In the genomic region with DNA sequence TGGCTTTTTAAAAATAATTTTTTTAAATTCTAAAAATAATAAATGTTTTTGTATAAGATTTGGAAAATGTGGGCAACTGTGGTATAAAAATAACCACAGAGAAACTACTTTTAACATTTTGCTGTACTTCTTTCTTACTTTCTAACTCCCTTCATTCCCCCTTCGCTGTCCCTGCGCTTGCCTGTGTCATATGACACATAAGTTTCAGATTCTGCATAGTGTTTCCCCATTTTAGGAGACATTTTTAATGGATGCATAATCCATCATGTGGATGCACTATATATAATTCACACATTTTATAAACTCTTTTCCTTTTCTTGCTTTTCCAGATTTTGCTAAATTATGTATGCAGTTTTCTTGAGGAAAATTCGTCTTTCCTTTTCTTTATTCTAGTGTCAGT, we compare ENCODE assay signal across 14 cellular contexts. TPM values are rescaled to one million over a fixed set of nuclear protein-coding genes. Genes with fewer than 3 reads are reported as not detected.
DNase-seq lines count a peak whose midpoint lies in the region; ATAC-seq and TF ChIP-seq lines count a peak whose summit lies in the region.
"Had no signal": no experiment of that assay in that cellular context is flagged by ENCODE, and none has a peak within 500 bp of the region (broad histone marks: within the 10 kb centered on the region; RNA-seq: fewer than 3 reads in every experiment).

No MANE protein-coding gene starts in this region.

- H3K9me3 ChIP-seq in esophagus muscularis mucosa, result no peaks in the 10 kb centered on the region

- no peak for TF ChIP-seq POLR2A in esophagus muscularis mucosa (IDR thresholded peaks at IDR 0.05; ENCODE audit: low read depth)

- ATAC-seq in GM19395 (IDR thresholded peaks at IDR 0.05; ENCODE audit: unreplicated experiment) (peak; percentile 63), HG02973 (IDR thresholded peaks at IDR 0.05; ENCODE audit: unreplicated experiment) (peak; percentile 49)

- no peak overlapping the region for H3K4me3 ChIP-seq in ACC112 (ENCODE audit: low read depth, low read length)
- no peak overlapping the region for H3K4me3 ChIP-seq in esophagus muscularis mucosa

- intact Hi-C loops in esophagus muscularis mucosa (cut with DNase I), result no loop called here

- WGBS in esophagus muscularis mucosa, result 79% methylated on average over 3 of the region's 3 CpGs

- peaks cover 3% of the 10 kb centered on the region for H3K79me2 ChIP-seq in ACC112 (ENCODE audit: control insufficient read depth, insufficient read depth, low read length, unreplicated experiment)

- no peak for TF ChIP-seq CTCF in esophagus muscularis mucosa (IDR thresholded peaks at IDR 0.05)

- TF ChIP-seq EP300 in esophagus muscularis mucosa (IDR thresholded peaks at IDR 0.05), result no peak

- peak; percentile 16 for DNase-seq in NOMO-1 treated with dmso at 0.1 percent for 144 hours (lab: John Stamatoyannopoulos, UW; ENCODE audit: unreplicated experiment)
- DNase-seq in NCI-H345 treated with DMSO at 0.1 percent for 48 hours (lab: John Stamatoyannopoulos, UW; ENCODE audit: unreplicated experiment), result no peak
- no peak for DNase-seq in NCI-H2171 treated with DMSO at 0.1 percent for 48 hours (lab: John Stamatoyannopoulos, UW)
- no peak for DNase-seq in esophagus muscularis mucosa (ENCODE audit: extremely low spot score)
- DNase-seq in GM19240 (ENCODE audit: insufficient read length, low spot score), result no peak
- DNase-seq: activated CD4-positive, alpha-beta memory T cell treated with anti-CD3 and anti-CD28 coated beads for 36 hours; amniotic stem cell; immature natural killer cell; NCI-H1436; occipital lobe had no signal

- H3K4me1 ChIP-seq in ACC112 (ENCODE audit: control insufficient read depth, insufficient read depth, low read length, unreplicated experiment) (peaks cover 6% of the 10 kb centered on the region), esophagus muscularis mucosa (peaks cover 0 to 13% (median 3%) of the 10 kb centered on the region in 4 donors)

- no peak overlapping the region for H3K27ac ChIP-seq in ACC112 (ENCODE audit: low read depth, low read length)
- no peak overlapping the region for H3K27ac ChIP-seq in esophagus muscularis mucosa (replicated peaks in 1 of 4)
- H3K27ac ChIP-seq: RWPE1 had no signal

- H3K27me3 ChIP-seq in ACC112 (ENCODE audit: insufficient read depth, low read length) (no peaks in the 10 kb centered on the region), esophagus muscularis mucosa (no peaks in the 10 kb centered on the region)

- H3K36me3 ChIP-seq in ACC112 (ENCODE audit: insufficient read depth, low read length) (no peaks in the 10 kb centered on the region), esophagus muscularis mucosa (no peaks in the 10 kb centered on the region)

- H2AFZ ChIP-seq in ACC112 (ENCODE audit: low read length, unreplicated experiment), result peak overlapping the region; percentile 4

RNA-seq across cellular contexts. Expression of a gene that starts 16.3 kb away (rescaled TPM):
- 10 to 100 TPM in 1 of 4 donors, 1 to 10 TPM in 3; 5.0 to 12.5 (median 8.3) TPM for total RNA-seq in esophagus muscularis mucosa
